Comparison of ENCODE assay signal across 16 cellular contexts in genomic region chr14:67428501-67429031, GRCh38. TPM values are rescaled to one million over a fixed set of nuclear protein-coding genes. Genes with fewer than 3 reads are reported as not detected.
DNase-seq lines count a peak whose midpoint lies in the region; ATAC-seq and TF ChIP-seq lines count a peak whose summit lies in the region.
"Had no signal": no experiment of that assay in that cellular context is flagged by ENCODE, and none has a peak within 500 bp of the region (broad histone marks: within the 10 kb centered on the region; RNA-seq: fewer than 3 reads in every experiment).

No MANE protein-coding gene starts in this region.

- H3K4me3 ChIP-seq in brain microvascular endothelial cell (ENCODE audit: low read depth, low read length), result no peak overlapping the region
- H3K4me3 ChIP-seq: BLaER1 had no signal

- peak overlapping the region in 2 of 10 donors; percentile 38 to 62 for H3K27ac Mint-ChIP-seq in naive thymus-derived CD8-positive, alpha-beta T cell

- POLR2A ChIA-PET in naive thymus-derived CD8-positive, alpha-beta T cell (lab: Charles Lee), result interaction anchor here (1.7 to 2.3 kb wide), 2 partner anchors 36 to 143 kb away, joined by 5 to 16 read pairs; no protein-coding TSS in a partner anchor

- peaks cover 3 to 23% (median 11%) of the 10 kb centered on the region in 5 donors for H3K27me3 Mint-ChIP-seq in naive thymus-derived CD8-positive, alpha-beta T cell

- H3K9me3 Mint-ChIP-seq in naive thymus-derived CD8-positive, alpha-beta T cell, result no peaks in the 10 kb centered on the region

- no peaks in the 10 kb centered on the region for H3K27me3 ChIP-seq in brain microvascular endothelial cell (replicated peaks)
- H3K27me3 ChIP-seq: BLaER1 had no signal

- DNase-seq in AG08396 (ENCODE audit: low spot score) (peak; percentile 55), HuH-7.5 (ENCODE audit: low spot score) (peak; percentile 41), brain microvascular endothelial cell (peak; percentile 55), left lobe of liver (ENCODE audit: low spot score) (no peak), superior temporal gyrus (ENCODE audit: extremely low spot score) (no peak), NCI-H2107 (lab: John Stamatoyannopoulos, UW) (no peak)
- no peak for DNase-seq in naive thymus-derived CD8-positive, alpha-beta T cell
- DNase-seq: activated CD4-positive, alpha-beta T cell treated with anti-CD3 and anti-CD28 coated beads for 1 hour; activated naive CD4-positive, alpha-beta T cell; effector CD8-positive, alpha-beta T cell; NCI-H1930; SHP77; stimulated activated CD4-positive, alpha-beta T cell treated with anti-CD3 and anti-CD28 coated beads, Interleukin-4, amount 100 ng/mL, for 4 hours had no signal

- peak; percentile 10 for TF ChIP-seq CTCF in brain microvascular endothelial cell (IDR thresholded peaks at IDR 0.05; ENCODE audit: low read depth, low read length, missing control alignments)

- H3K36me3 Mint-ChIP-seq in naive thymus-derived CD8-positive, alpha-beta T cell, result no peaks in the 10 kb centered on the region

- H3K36me3 ChIP-seq in brain microvascular endothelial cell (replicated peaks), result no peaks in the 10 kb centered on the region
- H3K36me3 ChIP-seq: BLaER1 had no signal

- H3K4me3 Mint-ChIP-seq in naive thymus-derived CD8-positive, alpha-beta T cell, result no peak overlapping the region

- H3K4me1 Mint-ChIP-seq in naive thymus-derived CD8-positive, alpha-beta T cell, result peaks cover 0 to 4% (median 0%) of the 10 kb centered on the region in 4 donors

- peak; percentile 49 for ATAC-seq in left lobe of liver
- no peak for ATAC-seq in naive thymus-derived CD8-positive, alpha-beta T cell
- ATAC-seq in GM21381 (IDR thresholded peaks at IDR 0.05; ENCODE audit: unreplicated experiment), result no peak

- no peak overlapping the region for H3K27ac ChIP-seq in brain microvascular endothelial cell
- H3K27ac ChIP-seq: BLaER1 had no signal

- in situ Hi-C loops in brain microvascular endothelial cell (cut with HindIII; ENCODE audit: low pct_ligation_motif_present, low sequenced_read_pairs), result no loop called here

RNA-seq across cellular contexts. Expression of gene PLEK2, which starts 16.6 kb away (rescaled TPM):
- total RNA-seq in left lobe of liver, result 10.7 TPM
- total RNA-seq in naive thymus-derived CD8-positive, alpha-beta T cell, result 1 to 10 TPM; 1.3 to 3.2 TPM
- polyA plus RNA-seq in naive thymus-derived CD8-positive, alpha-beta T cell, result 1 to 10 TPM in 1 of 3 donors, under 1 TPM in 2; 0.53 to 1.2 (median 0.79) TPM
- total RNA-seq: osteocyte had no signal

RNA-seq across cellular contexts. Expression of gene TMEM229B, which starts 60.0 kb away (rescaled TPM):
- total RNA-seq in left lobe of liver, result 0.93 TPM
- total RNA-seq in naive thymus-derived CD8-positive, alpha-beta T cell, result 10 to 100 TPM; 22.5 to 25.6 TPM
- polyA plus RNA-seq in naive thymus-derived CD8-positive, alpha-beta T cell, result 10 to 100 TPM; 17.2 to 27.5 (median 17.3) TPM

Comparison
In these comparisons a context has a peak if more than half of its experiments do, and no peak if none do; other contexts are left out.
1. DNase-seq: peak in AG08396 (single experiment), HuH-7.5 (single experiment) and brain microvascular endothelial cell (single experiment); none in left lobe of liver (single experiment), naive thymus-derived CD8-positive, alpha-beta T cell (0 of 10), superior temporal gyrus (single experiment) and NCI-H2107 (single experiment).
2. RNA of gene TMEM229B, which starts 60.0 kb away (total RNA-seq): 22.5 to 25.6 TPM in naive thymus-derived CD8-positive, alpha-beta T cell; 0.93 TPM in left lobe of liver (single experiment); every median in the first group is over 10 times any median in the second.